Comparison of ENCODE assay signal across 8 cellular contexts in the genomic region with DNA sequence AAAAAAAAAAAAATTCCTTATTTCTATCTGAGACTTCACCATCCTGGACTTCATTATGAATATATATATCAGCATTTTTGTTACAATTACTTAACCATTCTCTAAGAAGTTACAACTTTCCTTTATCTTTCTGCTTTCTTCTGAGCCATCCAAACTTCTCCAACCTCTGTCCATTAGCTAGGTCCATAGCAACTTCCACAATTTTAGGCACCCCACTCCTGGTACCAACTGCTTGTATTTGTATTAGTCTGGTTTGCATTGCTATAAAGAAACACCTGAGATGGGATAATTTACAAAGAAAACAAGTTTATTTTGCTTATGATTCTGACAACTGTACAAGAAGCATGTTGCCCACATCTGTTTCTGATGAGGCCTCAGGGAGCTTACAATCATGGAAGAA.
"Had no signal": no experiment of that assay in that cellular context is flagged by ENCODE, and none has a peak within 500 bp of the region (broad histone marks: within the 10 kb centered on the region; RNA-seq: fewer than 3 reads in every experiment).

No MANE protein-coding gene starts in this region.

- H3K4me3 ChIP-seq: GM23248, HAP-1 had no signal

- H3K9ac ChIP-seq: GM23248 had no signal

- H3K27ac ChIP-seq: GM23248 had no signal

- FAIRE-seq: HTR-8/SVneo had no signal

- H3K4me1 ChIP-seq: HAP-1 had no signal

- H3K36me3 ChIP-seq: HAP-1 had no signal

- ATAC-seq: HCT116 had no signal

- H2AFZ ChIP-seq: GM23248 had no signal

- DNase-seq: GM23248, GOT3, H7, IMR-90, KBM-7 had no signal
